1 cellular context compared by ENCODE assay signal in genomic region chrX:129981752-129982299, GRCh38.
A peak's percentile ranks its signal among the peaks of the same experiment; 100 is the strongest.
TF ChIP-seq lines count a peak whose summit lies in the region.

No MANE protein-coding gene starts in this region.

TF ChIP-seq in K562, 482 proteins besides CTCF, POLR2A, EP300 and RAD21 (continued from another document):
- TF ChIP-seq, protein P1, sequence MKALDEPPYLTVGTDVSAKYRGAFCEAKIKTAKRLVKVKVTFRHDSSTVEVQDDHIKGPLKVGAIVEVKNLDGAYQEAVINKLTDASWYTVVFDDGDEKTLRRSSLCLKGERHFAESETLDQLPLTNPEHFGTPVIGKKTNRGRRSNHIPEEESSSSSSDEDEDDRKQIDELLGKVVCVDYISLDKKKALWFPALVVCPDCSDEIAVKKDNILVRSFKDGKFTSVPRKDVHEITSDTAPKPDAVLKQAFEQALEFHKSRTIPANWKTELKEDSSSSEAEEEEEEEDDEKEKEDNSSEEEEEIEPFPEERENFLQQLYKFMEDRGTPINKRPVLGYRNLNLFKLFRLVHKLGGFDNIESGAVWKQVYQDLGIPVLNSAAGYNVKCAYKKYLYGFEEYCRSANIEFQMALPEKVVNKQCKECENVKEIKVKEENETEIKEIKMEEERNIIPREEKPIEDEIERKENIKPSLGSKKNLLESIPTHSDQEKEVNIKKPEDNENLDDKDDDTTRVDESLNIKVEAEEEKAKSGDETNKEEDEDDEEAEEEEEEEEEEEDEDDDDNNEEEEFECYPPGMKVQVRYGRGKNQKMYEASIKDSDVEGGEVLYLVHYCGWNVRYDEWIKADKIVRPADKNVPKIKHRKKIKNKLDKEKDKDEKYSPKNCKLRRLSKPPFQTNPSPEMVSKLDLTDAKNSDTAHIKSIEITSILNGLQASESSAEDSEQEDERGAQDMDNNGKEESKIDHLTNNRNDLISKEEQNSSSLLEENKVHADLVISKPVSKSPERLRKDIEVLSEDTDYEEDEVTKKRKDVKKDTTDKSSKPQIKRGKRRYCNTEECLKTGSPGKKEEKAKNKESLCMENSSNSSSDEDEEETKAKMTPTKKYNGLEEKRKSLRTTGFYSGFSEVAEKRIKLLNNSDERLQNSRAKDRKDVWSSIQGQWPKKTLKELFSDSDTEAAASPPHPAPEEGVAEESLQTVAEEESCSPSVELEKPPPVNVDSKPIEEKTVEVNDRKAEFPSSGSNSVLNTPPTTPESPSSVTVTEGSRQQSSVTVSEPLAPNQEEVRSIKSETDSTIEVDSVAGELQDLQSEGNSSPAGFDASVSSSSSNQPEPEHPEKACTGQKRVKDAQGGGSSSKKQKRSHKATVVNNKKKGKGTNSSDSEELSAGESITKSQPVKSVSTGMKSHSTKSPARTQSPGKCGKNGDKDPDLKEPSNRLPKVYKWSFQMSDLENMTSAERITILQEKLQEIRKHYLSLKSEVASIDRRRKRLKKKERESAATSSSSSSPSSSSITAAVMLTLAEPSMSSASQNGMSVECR (CRISPR knock-in tag; IDR thresholded peaks at IDR 0.05): 0 out of 2 replicates have a peak, but pooled peaks have one; percentile 11
- no peak for TF ChIP-seq ZKSCAN1 (IDR thresholded peaks at IDR 0.05; ENCODE audit: low read depth, low read length)
- no peak for TF ChIP-seq U2AF2 (optimal IDR thresholded peaks at IDR 0.05; ENCODE audit: low read depth, low read length)
- TF ChIP-seq C11orf30 (IDR thresholded peaks at IDR 0.05; ENCODE audit: low read depth): no peak
- no peak for TF ChIP-seq BRF1 (IDR thresholded peaks at IDR 0.05; ENCODE audit: borderline replicate concordance, extremely low read depth, insufficient read length)
- TF ChIP-seq ZNF76 (CRISPR knock-in tag; IDR thresholded peaks at IDR 0.05; ENCODE audit: borderline replicate concordance): no peak
- TF ChIP-seq MYNN (IDR thresholded peaks at IDR 0.05): no peak
- no peak for TF ChIP-seq MYNN (CRISPR knock-in tag; IDR thresholded peaks at IDR 0.05)
- no peak for TF ChIP-seq NR2F6 (CRISPR knock-in tag; IDR thresholded peaks at IDR 0.05)
- no peak for TF ChIP-seq FOXK2 (conservative IDR thresholded peaks at IDR 0.05 in 1 of 2, IDR thresholded peaks at IDR 0.05 in 1 of 2; ENCODE audit: low read depth in 2 of 2)
- TF ChIP-seq HLTF (IDR thresholded peaks at IDR 0.05): no peak
- no peak for TF ChIP-seq MYBL2 (IDR thresholded peaks at IDR 0.05; ENCODE audit: low read depth)
- TF ChIP-seq MYBL2 (CRISPR knock-in tag; IDR thresholded peaks at IDR 0.05; ENCODE audit: borderline replicate concordance): no peak
- TF ChIP-seq ZNF717 (CRISPR knock-in tag; IDR thresholded peaks at IDR 0.05): no peak
- TF ChIP-seq USF1 (CRISPR knock-in tag; IDR thresholded peaks at IDR 0.05): no peak
- TF ChIP-seq SUPT5H (IDR thresholded peaks at IDR 0.05): 0 out of 2 replicates have a peak, but pooled peaks have one; percentile 19
- no peak for TF ChIP-seq ZNF75A (CRISPR knock-in tag; IDR thresholded peaks at IDR 0.05)
- TF ChIP-seq ZFPM2 (CRISPR knock-in tag; IDR thresholded peaks at IDR 0.05): no peak
- TF ChIP-seq TSHZ1 (CRISPR knock-in tag; IDR thresholded peaks at IDR 0.05): no peak
- TF ChIP-seq ELF1 (tag; IDR thresholded peaks at IDR 0.05): 0 out of 2 replicates have a peak, but pooled peaks have one; percentile 24
- no peak for TF ChIP-seq ZNF398 (CRISPR knock-in tag; IDR thresholded peaks at IDR 0.05)
- no peak for TF ChIP-seq KAT2B (IDR thresholded peaks at IDR 0.05; ENCODE audit: low read depth, low read length)
- no peak for TF ChIP-seq KDM4B (IDR thresholded peaks at IDR 0.05; ENCODE audit: borderline replicate concordance in 2 of 2, low read depth in 1 of 2)
- no peak for TF ChIP-seq GATA2 (CRISPR knock-in tag; IDR thresholded peaks at IDR 0.05)
- no peak for TF ChIP-seq SPI1 (IDR thresholded peaks at IDR 0.05; ENCODE audit: borderline replicate concordance, low read depth, low read length)
- TF ChIP-seq E2F5 (CRISPR knock-in tag; IDR thresholded peaks at IDR 0.05): no peak
- no peak for TF ChIP-seq SRSF7 (optimal IDR thresholded peaks at IDR 0.05; ENCODE audit: low read depth, low read length)
- TF ChIP-seq RFX7 (CRISPR knock-in tag; IDR thresholded peaks at IDR 0.05): no peak
- TF ChIP-seq THAP12 (CRISPR knock-in tag; IDR thresholded peaks at IDR 0.05): no peak
- TF ChIP-seq ILK (tag; IDR thresholded peaks at IDR 0.05; ENCODE audit: borderline replicate concordance, low read depth): no peak
- no peak for TF ChIP-seq RBM25 (IDR thresholded peaks at IDR 0.05; ENCODE audit: low read depth, low read length, severe bottlenecking)
- no peak for TF ChIP-seq CBFA2T3 (IDR thresholded peaks at IDR 0.05)
- no peak for TF ChIP-seq LCOR (CRISPR knock-in tag; IDR thresholded peaks at IDR 0.05)
- peak; percentile 37 for TF ChIP-seq RBBP5 (IDR thresholded peaks at IDR 0.05; ENCODE audit: borderline replicate concordance, insufficient read depth, low read length, poor library complexity, severe bottlenecking)
- no peak for TF ChIP-seq CBFA2T2 (conservative IDR thresholded peaks at IDR 0.05)
- no peak for TF ChIP-seq IRF2 (CRISPR knock-in tag; IDR thresholded peaks at IDR 0.05)
- TF ChIP-seq GABPA (tag; conservative IDR thresholded peaks at IDR 0.05; ENCODE audit: low read depth): no peak
